ENCODE assay signal across 14 cellular contexts in the genomic region with DNA sequence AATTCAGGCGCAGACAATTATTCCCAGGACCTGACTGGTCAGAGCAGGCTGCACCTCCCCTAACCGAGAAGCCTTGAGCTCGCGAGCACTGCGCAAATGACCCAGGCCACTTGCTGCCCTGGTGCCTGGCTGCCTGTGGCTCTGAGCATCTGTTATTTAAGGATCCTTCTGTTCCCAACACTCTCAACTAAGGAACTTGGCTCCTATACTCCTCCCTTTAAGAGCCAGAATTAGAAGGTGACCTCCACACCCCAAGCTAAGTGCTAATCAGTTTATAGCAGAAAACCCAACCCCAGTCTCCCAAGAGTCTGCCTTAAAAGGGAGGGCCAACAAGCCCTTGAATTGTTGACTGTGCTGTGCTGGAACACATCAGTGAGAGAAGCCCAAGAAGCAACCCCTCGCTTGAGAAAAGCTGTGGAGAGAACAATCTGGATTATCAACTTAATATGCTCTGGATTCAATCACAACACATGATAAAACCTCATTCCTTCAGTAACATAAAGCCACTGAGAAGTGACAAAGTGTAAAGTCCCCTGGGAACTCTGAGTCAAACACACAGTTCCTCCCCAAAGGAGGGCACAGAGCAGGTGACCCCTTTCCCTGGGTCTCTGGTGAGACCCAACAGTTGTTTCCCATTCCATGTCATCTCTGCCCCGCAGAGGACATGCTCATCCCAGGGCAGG. TPM values are rescaled to one million over a fixed set of nuclear protein-coding genes. Genes with fewer than 3 reads are reported as not detected.
A peak's percentile ranks its signal among the peaks of the same experiment; 100 is the strongest.
DNase-seq lines count a peak whose midpoint lies in the region; ATAC-seq, FAIRE-seq and TF ChIP-seq lines count a peak whose summit lies in the region.
"Had no signal": no experiment of that assay in that cellular context is flagged by ENCODE, and none has a peak within 500 bp of the region (broad histone marks: within the 10 kb centered on the region; RNA-seq: fewer than 3 reads in every experiment).

No MANE protein-coding gene starts in this region.

- no peak overlapping the region for H2AK5ac ChIP-seq in neuronal stem cell (ENCODE audit: low read depth, low read length)

- H2BK120ac ChIP-seq in neuronal stem cell (ENCODE audit: low read depth, low read length), result no peak overlapping the region

- H3K4me2 ChIP-seq in astrocyte (ENCODE audit: low read length) (no peak overlapping the region), neuronal stem cell (ENCODE audit: insufficient read depth, low read length, poor library complexity, severe bottlenecking) (no peak overlapping the region)

- no peak overlapping the region for H3K9ac ChIP-seq in astrocyte (ENCODE audit: low read length)
- H3K9ac ChIP-seq in neuronal stem cell (ENCODE audit: low read depth, low read length, poor library complexity), result no peak overlapping the region
- H3K9ac ChIP-seq: parathyroid adenoma had no signal

- FAIRE-seq in astrocyte (lab: Jason Lieb, UNC), result no peak
- FAIRE-seq: endometrium, GM12892 had no signal

- H3K36me3 ChIP-seq in astrocyte (ENCODE audit: insufficient read depth, low read length) (peaks cover 10% of the 10 kb centered on the region), left lung (peaks cover 0 to 65% of the 10 kb centered on the region in 2 donors), neuronal stem cell (replicated peaks in 1 of 2; ENCODE audit: control insufficient read depth in 2 of 2, insufficient read depth in 2 of 2, low read length in 2 of 2) (peaks cover 32 to 87% of the 10 kb centered on the region in 2 donors), Caco-2 (ENCODE audit: control insufficient read depth, insufficient read depth, low read length) (no peaks in the 10 kb centered on the region; the same call in 1 of the 2 replicates)

- H2BK5ac ChIP-seq in neuronal stem cell (ENCODE audit: low read length), result no peak overlapping the region

- BruUV-seq in Caco-2 (replicated peaks; lab: Mats Ljungman, UMichigan), result no TSS peak

- H3K4me1 ChIP-seq in astrocyte (ENCODE audit: insufficient read depth, low read length) (no peaks in the 10 kb centered on the region), left lung (peaks cover 0 to 26% of the 10 kb centered on the region in 2 donors), neuronal stem cell (ENCODE audit: control insufficient read depth in 2 of 2, insufficient read depth in 1 of 2, low read depth in 1 of 2, low read length in 2 of 2) (peaks cover 2 to 5% of the 10 kb centered on the region in 2 donors), Caco-2 (no peaks in the 10 kb centered on the region)

- H3K9me3 ChIP-seq in astrocyte (ENCODE audit: insufficient read depth, low read depth, low read length), result no peaks in the 10 kb centered on the region
- H3K9me3 ChIP-seq in left lung, result no peaks in the 10 kb centered on the region
- no peaks in the 10 kb centered on the region for H3K9me3 ChIP-seq in neuronal stem cell (replicated peaks in 1 of 2; ENCODE audit: control insufficient read depth in 2 of 2, insufficient read depth in 1 of 2, low read depth in 1 of 2, low read length in 2 of 2)
- no peaks in the 10 kb centered on the region for H3K9me3 ChIP-seq in Caco-2
- H3K9me3 ChIP-seq: Peyer's patch had no signal

- peaks cover 23% of the 10 kb centered on the region for H3K79me1 ChIP-seq in neuronal stem cell (ENCODE audit: low read depth, low read length)

- no peak overlapping the region for H3K23ac ChIP-seq in neuronal stem cell (ENCODE audit: low read depth, low read length, poor library complexity)

- H3K18ac ChIP-seq in neuronal stem cell (ENCODE audit: low read length), result no peak overlapping the region

- H2BK15ac ChIP-seq in neuronal stem cell (ENCODE audit: low read length), result no peak overlapping the region

- intact Hi-C loops in left lung (cut with DNase I), result no loop called here
- intact Hi-C loops in Caco-2 (cut with micrococcal nuclease; ENCODE audit: unreplicated experiment), result no loop called here

- peaks cover 14% of the 10 kb centered on the region for H3K4me1 Mint-ChIP-seq in astrocyte (ENCODE audit: low read depth, unreplicated experiment)
- H3K4me1 Mint-ChIP-seq in stimulated activated naive CD8-positive, alpha-beta T cell treated with anti-CD3 and anti-CD28 coated beads, Interleukin-15, amount 100 ng/mL, for 72 hours, result peaks cover 39% of the 10 kb centered on the region
- H3K4me1 Mint-ChIP-seq in Caco-2 (ENCODE audit: low read depth, unreplicated experiment), result no peaks in the 10 kb centered on the region

- H3K4me3 Mint-ChIP-seq in astrocyte (ENCODE audit: unreplicated experiment), result no peak overlapping the region
- H3K4me3 Mint-ChIP-seq in stimulated activated naive CD8-positive, alpha-beta T cell treated with anti-CD3 and anti-CD28 coated beads, Interleukin-15, amount 100 ng/mL, for 72 hours, result no peak overlapping the region
- no peak overlapping the region for H3K4me3 Mint-ChIP-seq in Caco-2 (ENCODE audit: unreplicated experiment)

- H4K91ac ChIP-seq in neuronal stem cell (ENCODE audit: low read depth, low read length, poor library complexity), result no peak overlapping the region

- H3K4me3 ChIP-seq in astrocyte (ENCODE audit: insufficient read depth, low read depth, low read length) (no peak overlapping the region), left lung (no peak overlapping the region), neuronal stem cell (ENCODE audit: low read length in 2 of 2) (no peak overlapping the region), Caco-2 (ENCODE audit: low read depth, low read length) (no peak overlapping the region)
- H3K4me3 ChIP-seq: Peyer's patch had no signal

- DNase-seq in HUDEP-2 (lab: John Stamatoyannopoulos, UW; ENCODE audit: unreplicated experiment in 76 of 76), result peak in 63 of 76 experiments; percentile 17 to 85 (median 59)
- DNase-seq in astrocyte (ENCODE audit: low read depth), result no peak
- no peak for DNase-seq in left lung
- no peak for DNase-seq in stimulated activated naive CD8-positive, alpha-beta T cell treated with anti-CD3 and anti-CD28 coated beads, Interleukin-15, amount 100 ng/mL, for 72 hours
- DNase-seq in neuronal stem cell (ENCODE audit: low spot score), result no peak
- DNase-seq in stimulated activated CD4-positive, alpha-beta T cell treated with anti-CD3 and anti-CD28 coated beads, Interleukin-4, amount 100 ng/mL, for 24 hours, result no peak
- no peak for DNase-seq in Caco-2
- DNase-seq: activated gamma-delta T cell treated with Interleukin-2 at 50 U/mL for 16 hours, DMS153, NCI-H2029 treated with DMSO at 0.1 percent for 48 hours had no signal

- WGBS in neuronal stem cell (ENCODE audit: extremely low coverage in 2 of 2, insufficient read length in 2 of 2, insufficient replicate concordance in 1 of 2), 2 donors, result no CpG with 5 or more reads among the region's 7 CpGs

- H3K36me3 Mint-ChIP-seq in astrocyte (ENCODE audit: low read depth, unreplicated experiment) (peaks cover 5% of the 10 kb centered on the region), Caco-2 (ENCODE audit: insufficient read depth, unreplicated experiment) (peaks cover 68% of the 10 kb centered on the region)

- H3K9me3 Mint-ChIP-seq in astrocyte (ENCODE audit: unreplicated experiment) (no peaks in the 10 kb centered on the region), Caco-2 (ENCODE audit: unreplicated experiment) (no peaks in the 10 kb centered on the region)
- H3K9me3 Mint-ChIP-seq in stimulated activated naive CD8-positive, alpha-beta T cell treated with anti-CD3 and anti-CD28 coated beads, Interleukin-15, amount 100 ng/mL, for 72 hours, result no peaks in the 10 kb centered on the region

- H3K27me3 ChIP-seq in astrocyte (ENCODE audit: insufficient read depth, low read length) (no peaks in the 10 kb centered on the region), left lung (no peaks in the 10 kb centered on the region), neuronal stem cell (ENCODE audit: control insufficient read depth in 3 of 3, insufficient read depth in 3 of 3, low read depth in 1 of 3, low read length in 3 of 3) (no peaks in the 10 kb centered on the region), Caco-2 (replicated peaks; ENCODE audit: control insufficient read depth, insufficient read depth, low read length) (no peaks in the 10 kb centered on the region)
- H3K27me3 ChIP-seq: Peyer's patch had no signal

- TF ChIP-seq CTCF in astrocyte (IDR thresholded peaks at IDR 0.05; ENCODE audit: insufficient read depth, low read depth, low read length) (no peak), left lung (IDR thresholded peaks at IDR 0.05) (no peak), Caco-2 (IDR thresholded peaks at IDR 0.05; ENCODE audit: insufficient read depth in 1 of 2, low read depth in 1 of 2, low read length in 1 of 2, severe bottlenecking in 1 of 2, unreplicated experiment in 1 of 2) (no peak)

- H4K20me1 ChIP-seq in astrocyte (ENCODE audit: insufficient read depth, low read length), result peaks cover 96% of the 10 kb centered on the region

- peak; percentile 86 for ATAC-seq in left lung
- no peak for ATAC-seq in stimulated activated naive CD8-positive, alpha-beta T cell treated with anti-CD3 and anti-CD28 coated beads, Interleukin-15, amount 100 ng/mL, for 72 hours

- H2BK12ac ChIP-seq in neuronal stem cell (ENCODE audit: low read length), result no peak overlapping the region

- H3K14ac ChIP-seq in neuronal stem cell (ENCODE audit: low read length), result no peak overlapping the region

- CTCF ChIA-PET in Caco-2 (lab: Charles Lee), result no interaction called here

- H4K8ac ChIP-seq in neuronal stem cell (ENCODE audit: low read depth, low read length), result no peak overlapping the region

- H3K27ac Mint-ChIP-seq in astrocyte (ENCODE audit: unreplicated experiment), result no peak overlapping the region
- peak overlapping the region; percentile 63 to 67 for H3K27ac Mint-ChIP-seq in stimulated activated naive CD8-positive, alpha-beta T cell treated with anti-CD3 and anti-CD28 coated beads, Interleukin-15, amount 100 ng/mL, for 72 hours
- no peak overlapping the region for H3K27ac Mint-ChIP-seq in Caco-2 (ENCODE audit: unreplicated experiment)

- no peak overlapping the region for H2AFZ ChIP-seq in astrocyte (ENCODE audit: low read depth, low read length)
- H2AFZ ChIP-seq in neuronal stem cell (ENCODE audit: low read length), result no peak overlapping the region
- H2AFZ ChIP-seq: parathyroid adenoma had no signal

- H3K27ac ChIP-seq in astrocyte (ENCODE audit: low read depth, low read length), result peak overlapping the region; percentile 9
- H3K27ac ChIP-seq in left lung, result no peak overlapping the region
- no peak overlapping the region for H3K27ac ChIP-seq in neuronal stem cell (replicated peaks; ENCODE audit: low read length)
- H3K27ac ChIP-seq: parathyroid adenoma had no signal

- POLR2A ChIA-PET in Caco-2 (lab: Charles Lee), result no interaction called here

- no peak overlapping the region for H3K4ac ChIP-seq in neuronal stem cell (ENCODE audit: low read length)

- H3K79me2 ChIP-seq in astrocyte (ENCODE audit: insufficient read depth, low read length), result peaks cover 93% of the 10 kb centered on the region

- no peaks in the 10 kb centered on the region for H3K27me3 Mint-ChIP-seq in astrocyte (ENCODE audit: low read depth, unreplicated experiment)
- no peaks in the 10 kb centered on the region for H3K27me3 Mint-ChIP-seq in stimulated activated naive CD8-positive, alpha-beta T cell treated with anti-CD3 and anti-CD28 coated beads, Interleukin-15, amount 100 ng/mL, for 72 hours
- no peaks in the 10 kb centered on the region for H3K27me3 Mint-ChIP-seq in Caco-2 (ENCODE audit: insufficient read depth, unreplicated experiment)

RNA-seq across cellular contexts. Expression of a gene that starts 14.6 kb away (rescaled TPM):
- total RNA-seq in astrocyte (101 and 105 TPM in 2 replicates), left lung (10 to 100 TPM; 76.4 to 81.1 TPM), Caco-2 (2022) (112 and 127 TPM in 2 replicates)
- polyA plus RNA-seq in neuronal stem cell (2013, experiment 1 of 2), result 180 TPM
- 175 TPM for polyA plus RNA-seq in neuronal stem cell (2013, experiment 2 of 2)

RNA-seq across cellular contexts. Expression of a gene that starts 24.7 kb away (rescaled TPM):
- total RNA-seq in astrocyte, result 35.6 and 40.1 TPM in 2 replicates
- 10 to 100 TPM; 19.5 to 36.8 TPM for total RNA-seq in left lung
- 15.0 TPM for polyA plus RNA-seq in neuronal stem cell (2013, experiment 1 of 2)
- 15.2 TPM for polyA plus RNA-seq in neuronal stem cell (2013, experiment 2 of 2)
- 53.5 and 53.7 TPM in 2 replicates for total RNA-seq in Caco-2 (2022)

RNA-seq across cellular contexts. Expression of a gene that starts 45.5 kb away (rescaled TPM):
- total RNA-seq in astrocyte (43.8 and 45.3 TPM in 2 replicates), left lung (10 to 100 TPM; 31.0 to 36.2 TPM), Caco-2 (2022) (37.5 and 38.6 TPM in 2 replicates)
- polyA plus RNA-seq in neuronal stem cell (2013, experiment 1 of 2), result 35.1 TPM
- polyA plus RNA-seq in neuronal stem cell (2013, experiment 2 of 2), result 35.0 TPM

Comparison
In these comparisons a context has a peak if more than half of its experiments do, and no peak if none do; other contexts are left out.
1. DNase-seq: peak in HUDEP-2 (63 of 76); none in astrocyte (single experiment), left lung (0 of 2), stimulated activated naive CD8-positive, alpha-beta T cell treated with anti-CD3 and anti-CD28 coated beads, Interleukin-15, amount 100 ng/mL, for 72 hours (0 of 2), neuronal stem cell (single experiment), stimulated activated CD4-positive, alpha-beta T cell treated with anti-CD3 and anti-CD28 coated beads, Interleukin-4, amount 100 ng/mL, for 24 hours (single experiment) and Caco-2 (0 of 2).
2. H3K27ac Mint-ChIP-seq: peak in stimulated activated naive CD8-positive, alpha-beta T cell treated with anti-CD3 and anti-CD28 coated beads, Interleukin-15, amount 100 ng/mL, for 72 hours (2 of 2); none in astrocyte (single experiment) and Caco-2 (single experiment).